Comparison of ENCODE assay signal across 8 cellular contexts in genomic region chr12:89348894-89349669, GRCh38. TPM values are rescaled to one million over a fixed set of nuclear protein-coding genes. Genes with fewer than 3 reads are reported as not detected.
DNase-seq lines count a peak whose midpoint lies in the region; ATAC-seq and TF ChIP-seq lines count a peak whose summit lies in the region.

No MANE protein-coding gene starts in this region.

- peak overlapping the region; percentile 21 for H3K4me3 Mint-ChIP-seq in memory B cell
- H3K4me3 Mint-ChIP-seq in naive thymus-derived CD4-positive, alpha-beta T cell, result peak overlapping the region in 2 of 10 donors; percentile 36 to 98

- intact Hi-C loops in Right ventricle myocardium superior (cut with DNase I) (no loop called here), breast epithelium (cut with DNase I; ENCODE audit: low total_unique reads) (no loop called here)
- intact Hi-C loops in naive thymus-derived CD4-positive, alpha-beta T cell (cut with micrococcal nuclease), result no loop called here

- H3K4me3 ChIP-seq in right atrium auricular region (peak overlapping the region; percentile 84 to 88), breast epithelium (peak overlapping the region; percentile 85 to 93 (median 91))
- H3K4me3 ChIP-seq in naive thymus-derived CD4-positive, alpha-beta T cell (ENCODE audit: low read length), result no peak overlapping the region

- no peak for ATAC-seq in Right ventricle myocardium superior (ENCODE audit: poor library complexity)
- ATAC-seq in memory B cell (ENCODE audit: low read depth), result no peak
- ATAC-seq in naive thymus-derived CD4-positive, alpha-beta T cell, result no peak

- POLR2A ChIA-PET in naive thymus-derived CD4-positive, alpha-beta T cell (lab: Charles Lee), result interaction anchor here (0.8 to 0.9 kb wide), 2 partner anchors 99 to 120 kb away, joined by 3 read pairs; no protein-coding TSS in a partner anchor

- no peaks in the 10 kb centered on the region for H3K36me3 Mint-ChIP-seq in memory B cell
- peaks cover 0 to 39% (median 0%) of the 10 kb centered on the region in 5 donors for H3K36me3 Mint-ChIP-seq in naive thymus-derived CD4-positive, alpha-beta T cell

- H3K27ac ChIP-seq in right atrium auricular region, result peak overlapping the region; percentile 99 to 100
- H3K27ac ChIP-seq in breast epithelium, result peak overlapping the region; percentile 98 to 99
- H3K27ac ChIP-seq in naive thymus-derived CD4-positive, alpha-beta T cell (ENCODE audit: low read depth, low read length), result no peak overlapping the region

- H3K27me3 Mint-ChIP-seq in memory B cell, result no peaks in the 10 kb centered on the region
- peaks cover 0 to 4% (median 0%) of the 10 kb centered on the region in 5 donors for H3K27me3 Mint-ChIP-seq in naive thymus-derived CD4-positive, alpha-beta T cell

- no peak for TF ChIP-seq POLR2A in breast epithelium (IDR thresholded peaks at IDR 0.05)

- TF ChIP-seq CTCF in right atrium auricular region (IDR thresholded peaks at IDR 0.05), result no peak
- no peak for TF ChIP-seq CTCF in breast epithelium (IDR thresholded peaks at IDR 0.05)

- no peaks in the 10 kb centered on the region for H3K9me3 Mint-ChIP-seq in memory B cell
- H3K9me3 Mint-ChIP-seq in naive thymus-derived CD4-positive, alpha-beta T cell, result peaks cover 0 to 2% (median 0%) of the 10 kb centered on the region in 11 donors

- no peaks in the 10 kb centered on the region for H3K27me3 ChIP-seq in right atrium auricular region
- no peaks in the 10 kb centered on the region for H3K27me3 ChIP-seq in breast epithelium
- no peaks in the 10 kb centered on the region for H3K27me3 ChIP-seq in naive thymus-derived CD4-positive, alpha-beta T cell (ENCODE audit: control insufficient read depth in 2 of 2, insufficient read depth in 2 of 2, low read length in 2 of 2)

- H3K4me1 ChIP-seq in right atrium auricular region (peaks cover 0 to 54% of the 10 kb centered on the region in 2 donors), breast epithelium (peaks cover 0 to 10% of the 10 kb centered on the region in 2 donors)
- peaks cover 26 to 43% of the 10 kb centered on the region in 2 donors for H3K4me1 ChIP-seq in naive thymus-derived CD4-positive, alpha-beta T cell (ENCODE audit: control insufficient read depth in 2 of 2, insufficient read depth in 2 of 2, low read length in 2 of 2)

- H3K36me3 ChIP-seq in right atrium auricular region (peaks cover 22% of the 10 kb centered on the region), breast epithelium (no peaks in the 10 kb centered on the region)
- no peaks in the 10 kb centered on the region for H3K36me3 ChIP-seq in naive thymus-derived CD4-positive, alpha-beta T cell (ENCODE audit: control insufficient read depth in 2 of 3, insufficient read depth in 3 of 3, low read length in 3 of 3)

- DNase-seq in right atrium auricular region (ENCODE audit: low spot score) (no peak), Right ventricle myocardium superior (no peak), breast epithelium (ENCODE audit: low spot score in 2 of 2) (peak in 1 of 2 donors; percentile 60), memory B cell (ENCODE audit: low spot score in 2 of 2) (no peak), activated gamma-delta T cell treated with Interleukin-2 at 50 U/mL for 16 hours (no peak), NAMALWA (ENCODE audit: low spot score) (no peak), pons (ENCODE audit: low spot score) (no peak)
- DNase-seq in naive thymus-derived CD4-positive, alpha-beta T cell, result no peak

- peaks cover 49% of the 10 kb centered on the region for H3K4me1 Mint-ChIP-seq in memory B cell
- H3K4me1 Mint-ChIP-seq in naive thymus-derived CD4-positive, alpha-beta T cell, result peaks cover 32 to 67% (median 48%) of the 10 kb centered on the region in 7 donors

- H3K27ac Mint-ChIP-seq in memory B cell, result no peak overlapping the region
- H3K27ac Mint-ChIP-seq in naive thymus-derived CD4-positive, alpha-beta T cell, result peak overlapping the region in 1 of 9 donors; percentile 97

- H3K9me3 ChIP-seq in right atrium auricular region (no peaks in the 10 kb centered on the region), breast epithelium (no peaks in the 10 kb centered on the region)
- no peaks in the 10 kb centered on the region for H3K9me3 ChIP-seq in naive thymus-derived CD4-positive, alpha-beta T cell (ENCODE audit: control insufficient read depth in 2 of 3, low read length in 3 of 3)

- CTCF ChIA-PET in naive thymus-derived CD4-positive, alpha-beta T cell (lab: Charles Lee), result no interaction called here

RNA-seq across cellular contexts. Expression of gene DUSP6, which starts 3.2 kb away (rescaled TPM):
- total RNA-seq in right atrium auricular region, result 10 to 100 TPM; 25.7 to 54.1 TPM
- total RNA-seq in Right ventricle myocardium superior, result 26.7 TPM
- 10 to 100 TPM; 53.8 to 97.5 (median 88.8) TPM for total RNA-seq in breast epithelium
- 100 to 1,000 TPM in 1 of 5 experiments, 10 to 100 TPM in 2, 1 to 10 TPM in 2; 2.7 to 225 (median 33.8) TPM for total RNA-seq in naive thymus-derived CD4-positive, alpha-beta T cell
- polyA plus RNA-seq in naive thymus-derived CD4-positive, alpha-beta T cell, result 1 to 10 TPM in 1 of 2 donors, under 1 TPM in 1; 0.45 to 1.1 TPM
